9 cellular contexts compared by ENCODE assay signal in the genomic region with DNA sequence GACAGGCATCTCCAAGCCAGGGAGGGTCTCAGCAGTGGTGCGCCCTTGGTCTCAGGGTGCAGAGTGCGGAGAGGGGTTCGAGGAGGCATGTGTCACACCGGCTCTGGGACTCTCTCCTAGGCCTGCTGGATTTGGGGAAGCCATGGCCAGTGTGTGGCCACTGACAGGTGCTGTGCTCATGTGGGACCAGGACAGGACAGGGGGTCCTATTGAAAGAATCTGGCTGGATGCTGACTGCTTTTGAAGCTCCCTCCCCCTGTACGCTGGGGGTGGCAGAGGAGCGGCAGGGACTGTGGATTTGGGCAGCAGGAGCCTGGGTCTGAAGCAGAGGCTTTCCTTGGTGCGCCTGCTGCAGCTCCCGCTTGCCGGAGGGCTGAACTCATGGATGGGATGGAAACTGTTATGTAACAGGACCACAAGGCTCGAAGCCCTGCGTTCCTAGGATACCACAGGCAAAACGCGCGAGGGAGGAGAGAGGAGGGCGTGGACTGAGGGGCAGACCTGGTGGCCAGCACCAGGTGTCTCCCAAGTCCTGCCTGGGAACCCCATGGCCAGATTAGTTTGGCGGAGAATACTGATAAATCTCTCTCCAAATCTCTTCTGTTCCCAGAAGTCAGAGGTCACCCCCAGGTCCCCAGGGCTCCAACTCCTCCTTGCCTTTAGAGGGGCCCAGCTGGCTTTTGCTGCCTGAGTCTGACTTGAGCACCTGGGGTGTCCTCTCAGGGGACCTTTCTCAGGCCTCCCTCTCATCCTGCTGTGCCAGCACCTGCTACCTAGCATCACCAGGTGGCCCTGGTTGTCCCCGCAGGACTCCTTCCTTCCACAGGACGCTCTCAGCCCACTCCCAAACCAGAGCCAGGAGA. TPM values are rescaled to one million over a fixed set of nuclear protein-coding genes. Genes with fewer than 3 reads are reported as not detected.
DNase-seq lines count a peak whose midpoint lies in the region; ATAC-seq and TF ChIP-seq lines count a peak whose summit lies in the region.
"Had no signal": no experiment of that assay in that cellular context is flagged by ENCODE, and none has a peak within 500 bp of the region (broad histone marks: within the 10 kb centered on the region; RNA-seq: fewer than 3 reads in every experiment).

No MANE protein-coding gene starts in this region.

- H3K9me3 ChIP-seq in esophagus muscularis mucosa = no peaks in the 10 kb centered on the region

- peak overlapping the region; percentile 56 to 65 (median 63) for H3K4me3 ChIP-seq in esophagus muscularis mucosa

- no peaks in the 10 kb centered on the region for H3K4me1 Mint-ChIP-seq in stimulated activated memory B cell treated with anti-CD40 and anti-IgM and Interleukin-4, amounts not matched to agents 10 μg/mL and 1 μg/mL and 100 μg/mL, for 72 hours

- H3K27ac Mint-ChIP-seq in stimulated activated memory B cell treated with anti-CD40 and anti-IgM and Interleukin-4, amounts not matched to agents 10 μg/mL and 1 μg/mL and 100 μg/mL, for 72 hours = no peak overlapping the region
- H3K27ac Mint-ChIP-seq: activated naive CD8-positive, alpha-beta T cell had no signal

- no peak overlapping the region for H3K4me3 Mint-ChIP-seq in stimulated activated memory B cell treated with anti-CD40 and anti-IgM and Interleukin-4, amounts not matched to agents 10 μg/mL and 1 μg/mL and 100 μg/mL, for 72 hours
- H3K4me3 Mint-ChIP-seq: activated naive CD8-positive, alpha-beta T cell had no signal

- intact Hi-C loops in esophagus muscularis mucosa (cut with DNase I) = loop anchor here (5.0 kb wide), 1 partner anchor 66 kb away; a partner anchor contains a TSS

- no peak for TF ChIP-seq EP300 in esophagus muscularis mucosa (IDR thresholded peaks at IDR 0.05)

- H3K27me3 Mint-ChIP-seq in stimulated activated memory B cell treated with anti-CD40 and anti-IgM and Interleukin-4, amounts not matched to agents 10 μg/mL and 1 μg/mL and 100 μg/mL, for 72 hours = peaks cover 18% of the 10 kb centered on the region
- H3K27me3 Mint-ChIP-seq: activated naive CD8-positive, alpha-beta T cell had no signal

- H3K27me3 ChIP-seq in esophagus muscularis mucosa = no peaks in the 10 kb centered on the region

- DNase-seq in AG20443 (ENCODE audit: low spot score) (peak; percentile 81), NCI-H2171 treated with DMSO at 0.1 percent for 48 hours (lab: John Stamatoyannopoulos, UW) (peak; percentile 85), esophagus muscularis mucosa (ENCODE audit: extremely low spot score) (no peak), nucleus accumbens (lab: John Stamatoyannopoulos, UW) (peak in 38 of 56 donors; percentile 25 to 67 (median 50)), NCI-H1105 (lab: John Stamatoyannopoulos, UW) (no peak)

- H3K36me3 ChIP-seq in esophagus muscularis mucosa = peaks cover 0 to 14% (median 4%) of the 10 kb centered on the region in 4 donors

- H3K27ac ChIP-seq in esophagus muscularis mucosa (replicated peaks in 1 of 4) = peak overlapping the region; percentile 80 to 87 (median 84)

- peaks cover 33 to 65% (median 57%) of the 10 kb centered on the region in 4 donors for H3K4me1 ChIP-seq in esophagus muscularis mucosa

- WGBS in esophagus muscularis mucosa = 22% methylated on average over 15 of the region's 18 CpGs

- no peaks in the 10 kb centered on the region for H3K36me3 Mint-ChIP-seq in stimulated activated memory B cell treated with anti-CD40 and anti-IgM and Interleukin-4, amounts not matched to agents 10 μg/mL and 1 μg/mL and 100 μg/mL, for 72 hours
- H3K36me3 Mint-ChIP-seq: activated naive CD8-positive, alpha-beta T cell had no signal

- TF ChIP-seq CTCF in esophagus muscularis mucosa (IDR thresholded peaks at IDR 0.05) = no peak

- no peaks in the 10 kb centered on the region for H3K9me3 Mint-ChIP-seq in stimulated activated memory B cell treated with anti-CD40 and anti-IgM and Interleukin-4, amounts not matched to agents 10 μg/mL and 1 μg/mL and 100 μg/mL, for 72 hours

- no peak for TF ChIP-seq POLR2A in esophagus muscularis mucosa (IDR thresholded peaks at IDR 0.05; ENCODE audit: low read depth)

- ATAC-seq in GM21723 (IDR thresholded peaks at IDR 0.05; ENCODE audit: unreplicated experiment) (no peak), HG02678 (IDR thresholded peaks at IDR 0.05; ENCODE audit: unreplicated experiment) (no peak)
- no peak for ATAC-seq in stimulated activated memory B cell treated with anti-CD40 and anti-IgM and Interleukin-4, amounts not matched to agents 10 μg/mL and 1 μg/mL and 100 μg/mL, for 72 hours

RNA-seq across cellular contexts. Expression of a gene that starts 13.8 kb away (rescaled TPM):
- total RNA-seq in esophagus muscularis mucosa = 10 to 100 TPM; 19.5 to 47.8 (median 36.6) TPM

Comparison
In these comparisons a context has a peak if more than half of its experiments do, and no peak if none do; other contexts are left out.
1. DNase-seq: peak in AG20443 (single experiment), NCI-H2171 treated with DMSO at 0.1 percent for 48 hours (single experiment) and nucleus accumbens (38 of 56); none in esophagus muscularis mucosa (single experiment) and NCI-H1105 (single experiment).